In genomic region chr1:25818569-25818968, GRCh38 we compare ENCODE assay signal across 1 cellular context.
TF ChIP-seq lines count a peak whose summit lies in the region.

No MANE protein-coding gene starts in this region.

TF ChIP-seq in K562, 482 proteins besides CTCF, POLR2A, EP300 and RAD21:
- TF ChIP-seq THRAP3 (IDR thresholded peaks at IDR 0.05; ENCODE audit: borderline replicate concordance) (0 out of 2 replicates have a peak, but pooled peaks have one; percentile 2), BACH1 (tag; IDR thresholded peaks at IDR 0.05) (no peak), U2AF2 (optimal IDR thresholded peaks at IDR 0.05; ENCODE audit: low read depth, low read length) (no peak), POLR2G (IDR thresholded peaks at IDR 0.05; ENCODE audit: low read depth, low read length) (peak; percentile 6; the same call in 1 of the 2 replicates), CBX2 (IDR thresholded peaks at IDR 0.05; ENCODE audit: insufficient read depth, low read length, poor library complexity, severe bottlenecking) (no peak), YY1 (IDR thresholded peaks at IDR 0.05; ENCODE audit: borderline replicate concordance in 1 of 3, control insufficient read depth in 1 of 3, extremely low read depth in 1 of 3, insufficient read depth in 3 of 3, insufficient read length in 1 of 3, insufficient replicate concordance in 2 of 3, low read depth in 1 of 3, low read length in 2 of 3) (peak in 1 of 3 experiments; percentile 7), NR2F6 (CRISPR knock-in tag; IDR thresholded peaks at IDR 0.05) (no peak), CREB1 (IDR thresholded peaks at IDR 0.05) (no peak; the same call in 1 of the 2 replicates), CREB1 (CRISPR knock-in tag; IDR thresholded peaks at IDR 0.05) (no peak), XRCC5 (IDR thresholded peaks at IDR 0.05; ENCODE audit: low read depth, low read length) (no peak), MIER1 (IDR thresholded peaks at IDR 0.05; ENCODE audit: low read depth) (no peak), SNAPC5 (CRISPR knock-in tag; IDR thresholded peaks at IDR 0.05) (no peak), MBD2 (IDR thresholded peaks at IDR 0.05; ENCODE audit: borderline replicate concordance, low read depth) (peak; percentile 5; the same call in 1 of the 2 replicates), CBFB (CRISPR knock-in tag; IDR thresholded peaks at IDR 0.05) (no peak), ZNF717 (CRISPR knock-in tag; IDR thresholded peaks at IDR 0.05) (no peak)
- TF ChIP-seq, protein P1, sequence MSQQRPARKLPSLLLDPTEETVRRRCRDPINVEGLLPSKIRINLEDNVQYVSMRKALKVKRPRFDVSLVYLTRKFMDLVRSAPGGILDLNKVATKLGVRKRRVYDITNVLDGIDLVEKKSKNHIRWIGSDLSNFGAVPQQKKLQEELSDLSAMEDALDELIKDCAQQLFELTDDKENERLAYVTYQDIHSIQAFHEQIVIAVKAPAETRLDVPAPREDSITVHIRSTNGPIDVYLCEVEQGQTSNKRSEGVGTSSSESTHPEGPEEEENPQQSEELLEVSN (IDR thresholded peaks at IDR 0.05; ENCODE audit: borderline replicate concordance in 1 of 2, extremely low read depth in 1 of 2, insufficient read depth in 1 of 2, insufficient read length in 1 of 2, low read depth in 1 of 2, low read length in 1 of 2, poor library complexity in 1 of 2, severe bottlenecking in 1 of 2): peak in 1 of 2 experiments; percentile 0
- TF ChIP-seq, protein P2, sequence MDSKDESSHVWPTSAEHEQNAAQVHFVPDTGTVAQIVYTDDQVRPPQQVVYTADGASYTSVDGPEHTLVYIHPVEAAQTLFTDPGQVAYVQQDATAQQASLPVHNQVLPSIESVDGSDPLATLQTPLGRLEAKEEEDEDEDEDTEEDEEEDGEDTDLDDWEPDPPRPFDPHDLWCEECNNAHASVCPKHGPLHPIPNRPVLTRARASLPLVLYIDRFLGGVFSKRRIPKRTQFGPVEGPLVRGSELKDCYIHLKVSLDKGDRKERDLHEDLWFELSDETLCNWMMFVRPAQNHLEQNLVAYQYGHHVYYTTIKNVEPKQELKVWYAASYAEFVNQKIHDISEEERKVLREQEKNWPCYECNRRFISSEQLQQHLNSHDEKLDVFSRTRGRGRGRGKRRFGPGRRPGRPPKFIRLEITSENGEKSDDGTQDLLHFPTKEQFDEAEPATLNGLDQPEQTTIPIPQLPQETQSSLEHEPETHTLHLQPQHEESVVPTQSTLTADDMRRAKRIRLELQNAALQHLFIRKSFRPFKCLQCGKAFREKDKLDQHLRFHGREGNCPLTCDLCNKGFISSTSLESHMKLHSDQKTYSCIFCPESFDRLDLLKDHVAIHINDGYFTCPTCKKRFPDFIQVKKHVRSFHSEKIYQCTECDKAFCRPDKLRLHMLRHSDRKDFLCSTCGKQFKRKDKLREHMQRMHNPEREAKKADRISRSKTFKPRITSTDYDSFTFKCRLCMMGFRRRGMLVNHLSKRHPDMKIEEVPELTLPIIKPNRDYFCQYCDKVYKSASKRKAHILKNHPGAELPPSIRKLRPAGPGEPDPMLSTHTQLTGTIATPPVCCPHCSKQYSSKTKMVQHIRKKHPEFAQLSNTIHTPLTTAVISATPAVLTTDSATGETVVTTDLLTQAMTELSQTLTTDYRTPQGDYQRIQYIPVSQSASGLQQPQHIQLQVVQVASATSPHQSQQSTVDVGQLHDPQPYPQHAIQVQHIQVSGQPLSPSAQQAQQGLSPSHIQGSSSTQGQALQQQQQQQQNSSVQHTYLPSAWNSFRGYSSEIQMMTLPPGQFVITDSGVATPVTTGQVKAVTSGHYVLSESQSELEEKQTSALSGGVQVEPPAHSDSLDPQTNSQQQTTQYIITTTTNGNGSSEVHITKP (IDR thresholded peaks at IDR 0.05; ENCODE audit: partially characterized antibody): peak; percentile 4
